In the genomic region with DNA sequence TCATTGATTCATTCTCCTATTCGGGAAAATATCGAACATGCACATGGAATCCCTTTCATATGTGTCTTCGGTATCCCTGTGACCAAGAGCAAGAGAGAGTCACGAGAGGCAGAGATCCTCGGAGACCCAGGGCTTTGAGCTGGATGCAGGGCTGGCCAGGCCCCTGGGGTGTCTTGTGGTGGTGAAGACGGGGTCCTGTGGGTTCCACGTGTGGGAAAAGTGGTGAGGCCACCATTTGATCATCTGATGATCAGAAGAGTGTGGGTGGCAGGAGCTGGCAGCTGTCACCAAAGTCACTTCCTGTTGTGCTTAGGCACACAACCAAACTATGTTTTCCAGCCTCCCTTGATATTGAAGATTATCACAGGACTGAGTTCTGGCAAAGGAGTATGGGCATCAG, we compare ENCODE assay signal across 18 cellular contexts.
DNase-seq lines count a peak whose midpoint lies in the region; ATAC-seq and TF ChIP-seq lines count a peak whose summit lies in the region.
"Had no signal": no experiment of that assay in that cellular context is flagged by ENCODE, and none has a peak within 500 bp of the region (broad histone marks: within the 10 kb centered on the region; RNA-seq: fewer than 3 reads in every experiment).

No MANE protein-coding gene starts in this region.

- no peak overlapping the region for H3K27ac Mint-ChIP-seq in activated T-cell treated with anti-CD3 and anti-CD28 coated beads, Interleukin-2, amount 50 U/mL, for 24 hours
- H3K27ac Mint-ChIP-seq in endodermal cell: no peak overlapping the region
- H3K27ac Mint-ChIP-seq: CD8-positive, alpha-beta T cell had no signal

- no peak overlapping the region for H3K9ac ChIP-seq in endodermal cell (ENCODE audit: extremely low read depth, low read length, poor library complexity, severe bottlenecking)

- peaks cover 65% of the 10 kb centered on the region for H3K27me3 Mint-ChIP-seq in activated T-cell treated with anti-CD3 and anti-CD28 coated beads, Interleukin-2, amount 50 U/mL, for 24 hours
- peaks cover 52% of the 10 kb centered on the region for H3K27me3 Mint-ChIP-seq in activated T-cell treated with anti-CD3 and anti-CD28 coated beads, Interleukin-2, amount 50 U/mL, for 4 hours (ENCODE audit: low read depth)
- peaks cover 3% of the 10 kb centered on the region for H3K27me3 Mint-ChIP-seq in endodermal cell (ENCODE audit: insufficient read depth)

- H3K4me3 Mint-ChIP-seq in activated T-cell treated with anti-CD3 and anti-CD28 coated beads, Interleukin-2, amount 50 U/mL, for 24 hours: no peak overlapping the region
- H3K4me3 Mint-ChIP-seq in activated T-cell treated with anti-CD3 and anti-CD28 coated beads, Interleukin-2, amount 50 U/mL, for 4 hours: no peak overlapping the region
- H3K4me3 Mint-ChIP-seq in endodermal cell: no peak overlapping the region
- H3K4me3 Mint-ChIP-seq: CD8-positive, alpha-beta T cell had no signal

- no peaks in the 10 kb centered on the region for H3K4me1 ChIP-seq in endodermal cell (ENCODE audit: control insufficient read depth, insufficient read depth, low read length)
- H3K4me1 ChIP-seq: BE2C, SJSA1 had no signal

- H3K9me3 ChIP-seq in endodermal cell (ENCODE audit: control insufficient read depth, low read length): no peaks in the 10 kb centered on the region
- H3K9me3 ChIP-seq: BE2C, SJSA1 had no signal

- no peak overlapping the region for H3K4me3 ChIP-seq in H7 (ENCODE audit: insufficient read depth, low read depth, low read length)
- H3K4me3 ChIP-seq in endodermal cell (ENCODE audit: low read length): no peak overlapping the region
- H3K4me3 ChIP-seq: SJSA1 had no signal

- peak; percentile 26 for DNase-seq in activated T-cell treated with anti-CD3 and anti-CD28 coated beads, Interleukin-2, amount 50 U/mL, for 24 hours
- no peak for DNase-seq in activated T-cell treated with anti-CD3 and anti-CD28 coated beads, Interleukin-2, amount 50 U/mL, for 4 hours
- DNase-seq in H7 (peak; percentile 29), endodermal cell (peak; percentile 13), posterior vena cava (ENCODE audit: low spot score) (peak; percentile 34), NOMO-1 treated with DMSO at 0.1 percent for 48 hours (lab: John Stamatoyannopoulos, UW; ENCODE audit: unreplicated experiment) (no peak)
- DNase-seq: BE2C; CD8-positive, alpha-beta T cell; DMS79 treated with DMSO at 0.1 percent for 48 hours; KG1; MV-4-11; NCI-H187; NCI-H226; NCI-H524 treated with DMSO at 0.1 percent for 48 hours had no signal

- TF ChIP-seq CTCF in endodermal cell (conservative IDR thresholded peaks at IDR 0.05): no peak

- WGBS in endodermal cell (ENCODE audit: insufficient coverage in 1 of 2, insufficient read length in 1 of 2), 2 experiments: 81 to 87% methylated on average over 5 to 7 of the region's 7 CpGs

- intact Hi-C loops in posterior vena cava (cut with DNase I): no loop called here

- H3K4me1 Mint-ChIP-seq in activated T-cell treated with anti-CD3 and anti-CD28 coated beads, Interleukin-2, amount 50 U/mL, for 24 hours (ENCODE audit: low read depth): peaks cover 13% of the 10 kb centered on the region
- peaks cover 12% of the 10 kb centered on the region for H3K4me1 Mint-ChIP-seq in activated T-cell treated with anti-CD3 and anti-CD28 coated beads, Interleukin-2, amount 50 U/mL, for 4 hours (ENCODE audit: low read depth)
- no peaks in the 10 kb centered on the region for H3K4me1 Mint-ChIP-seq in endodermal cell

- H3K36me3 Mint-ChIP-seq in activated T-cell treated with anti-CD3 and anti-CD28 coated beads, Interleukin-2, amount 50 U/mL, for 24 hours (ENCODE audit: low read depth): no peaks in the 10 kb centered on the region
- H3K36me3 Mint-ChIP-seq in activated T-cell treated with anti-CD3 and anti-CD28 coated beads, Interleukin-2, amount 50 U/mL, for 4 hours (ENCODE audit: insufficient read depth): no peaks in the 10 kb centered on the region
- no peaks in the 10 kb centered on the region for H3K36me3 Mint-ChIP-seq in endodermal cell (ENCODE audit: low read depth)
- H3K36me3 Mint-ChIP-seq: CD8-positive, alpha-beta T cell had no signal

- H3K9me3 Mint-ChIP-seq in activated T-cell treated with anti-CD3 and anti-CD28 coated beads, Interleukin-2, amount 50 U/mL, for 24 hours: no peaks in the 10 kb centered on the region
- no peaks in the 10 kb centered on the region for H3K9me3 Mint-ChIP-seq in activated T-cell treated with anti-CD3 and anti-CD28 coated beads, Interleukin-2, amount 50 U/mL, for 4 hours
- peaks cover 15% of the 10 kb centered on the region for H3K9me3 Mint-ChIP-seq in endodermal cell
- H3K9me3 Mint-ChIP-seq: CD8-positive, alpha-beta T cell had no signal

- no peak overlapping the region for H3K27ac ChIP-seq in endodermal cell (ENCODE audit: low read depth, low read length)
- H3K27ac ChIP-seq: SJSA1 had no signal

- no peaks in the 10 kb centered on the region for H3K27me3 ChIP-seq in H7 (ENCODE audit: control insufficient read depth, insufficient read depth, low read length)
- H3K27me3 ChIP-seq in endodermal cell (ENCODE audit: control insufficient read depth, insufficient read depth, low read length, poor library complexity, severe bottlenecking): peaks cover 19% of the 10 kb centered on the region

- no peak for ATAC-seq in activated T-cell treated with anti-CD3 and anti-CD28 coated beads, Interleukin-2, amount 50 U/mL, for 4 hours
- no peak for ATAC-seq in HG03135 (IDR thresholded peaks at IDR 0.05; ENCODE audit: unreplicated experiment)
- no peak for ATAC-seq in GM21381 (IDR thresholded peaks at IDR 0.05; ENCODE audit: unreplicated experiment)
- ATAC-seq: CD8-positive, alpha-beta T cell; HepG2 had no signal

- H3K36me3 ChIP-seq in H7 (replicated peaks; ENCODE audit: control insufficient read depth, insufficient read depth, low read length) (no peaks in the 10 kb centered on the region), endodermal cell (ENCODE audit: control insufficient read depth, insufficient read depth, low read length) (no peaks in the 10 kb centered on the region)
- H3K36me3 ChIP-seq: BE2C, SJSA1 had no signal

Comparison
In these comparisons a context has a peak if more than half of its experiments do, and no peak if none do; other contexts are left out.
1. DNase-seq: peak in activated T-cell treated with anti-CD3 and anti-CD28 coated beads, Interleukin-2, amount 50 U/mL, for 24 hours (single experiment), H7 (single experiment), endodermal cell (single experiment) and posterior vena cava (single experiment); none in activated T-cell treated with anti-CD3 and anti-CD28 coated beads, Interleukin-2, amount 50 U/mL, for 4 hours (single experiment) and NOMO-1 treated with DMSO at 0.1 percent for 48 hours (single experiment).